Comparison of ENCODE assay signal across 1 cellular context in genomic region chr6:85580878-85581267, GRCh38.
TF ChIP-seq lines count a peak whose summit lies in the region.

No MANE protein-coding gene starts in this region.

TF ChIP-seq in K562, 482 proteins besides CTCF, POLR2A, EP300 and RAD21 (continued from another document and continues in another):
- TF ChIP-seq HDGF (IDR thresholded peaks at IDR 0.05) (no peak), ETS1 (conservative IDR thresholded peaks at IDR 0.05; ENCODE audit: control insufficient read depth, low read depth, low read length) (no peak), CREBBP (IDR thresholded peaks at IDR 0.05; ENCODE audit: low read depth, low read length) (no peak), ZNF507 (tag; conservative IDR thresholded peaks at IDR 0.05) (no peak), RBM22 (IDR thresholded peaks at IDR 0.05; ENCODE audit: low read depth, low read length, poor library complexity, severe bottlenecking) (no peak), ZNF586 (CRISPR knock-in tag; conservative IDR thresholded peaks at IDR 0.05) (no peak), HMG20A (CRISPR knock-in tag; conservative IDR thresholded peaks at IDR 0.05) (no peak), BRD4 (IDR thresholded peaks at IDR 0.05) (no peak), SIN3B (IDR thresholded peaks at IDR 0.05; ENCODE audit: low read depth) (no peak), E2F8 (IDR thresholded peaks at IDR 0.05; ENCODE audit: low read depth, partially characterized antibody) (no peak), THRB (CRISPR knock-in tag; conservative IDR thresholded peaks at IDR 0.05) (no peak), XRCC4 (IDR thresholded peaks at IDR 0.05; ENCODE audit: extremely low read depth, insufficient read depth, insufficient read length) (no peak), ASH1L (IDR thresholded peaks at IDR 0.05; ENCODE audit: borderline replicate concordance, low read depth, partially characterized antibody) (no peak), HIVEP1 (CRISPR knock-in tag; IDR thresholded peaks at IDR 0.05) (no peak), ARID2 (IDR thresholded peaks at IDR 0.05) (no peak), CREM (IDR thresholded peaks at IDR 0.05; ENCODE audit: low read depth) (0 out of 2 replicates have a peak, but pooled peaks have one; percentile 8), TRIM25 (IDR thresholded peaks at IDR 0.05; ENCODE audit: borderline replicate concordance) (no peak), MYC (IDR thresholded peaks at IDR 0.05; ENCODE audit: low read depth, low read length) (no peak), MYC (CRISPR knock-in tag; IDR thresholded peaks at IDR 0.05; ENCODE audit: borderline replicate concordance, low read depth) (no peak), PKNOX1 (IDR thresholded peaks at IDR 0.05) (no peak), ZNF224 (CRISPR knock-in tag; IDR thresholded peaks at IDR 0.05) (no peak), ZBTB2 (IDR thresholded peaks at IDR 0.05) (no peak), E2F1 (CRISPR knock-in tag; IDR thresholded peaks at IDR 0.05) (no peak), RERE (CRISPR knock-in tag; IDR thresholded peaks at IDR 0.05; ENCODE audit: borderline replicate concordance) (no peak), ETV6 (IDR thresholded peaks at IDR 0.05; ENCODE audit: borderline replicate concordance in 1 of 2, low read depth in 2 of 2, low read length in 1 of 2) (no peak), ETV6 (CRISPR knock-in tag; IDR thresholded peaks at IDR 0.05; ENCODE audit: borderline replicate concordance) (no peak), SMARCE1 (IDR thresholded peaks at IDR 0.05) (0 out of 2 replicates have a peak, but pooled peaks have one; percentile 35), GATAD2B (IDR thresholded peaks at IDR 0.05; ENCODE audit: borderline replicate concordance) (no peak), RCOR1 (IDR thresholded peaks at IDR 0.05; ENCODE audit: borderline replicate concordance in 1 of 2, low read depth in 2 of 2, low read length in 2 of 2) (no peak), ZNF280B (CRISPR knock-in tag; IDR thresholded peaks at IDR 0.05) (no peak), FOS (IDR thresholded peaks at IDR 0.05; ENCODE audit: extremely low read depth, insufficient read length) (no peak), ARID3B (CRISPR knock-in tag; IDR thresholded peaks at IDR 0.05; ENCODE audit: borderline replicate concordance) (no peak), PTRF (tag; IDR thresholded peaks at IDR 0.05) (no peak), MXI1 (IDR thresholded peaks at IDR 0.05; ENCODE audit: low read depth, low read length) (no peak), CCAR2 (IDR thresholded peaks at IDR 0.05; ENCODE audit: low read depth, low read length) (no peak)
